7 cellular contexts compared by ENCODE assay signal in genomic region chr1:32143302-32143695, GRCh38. TPM values are rescaled to one million over a fixed set of nuclear protein-coding genes. Genes with fewer than 3 reads are reported as not detected.
DNase-seq lines count a peak whose midpoint lies in the region; ATAC-seq and TF ChIP-seq lines count a peak whose summit lies in the region.
"Not testable (repeated sequence)": the region's sequence is repeated elsewhere in the genome, so short reads cannot be mapped to it uniquely, and the experiment has no call there.

No MANE protein-coding gene starts in this region.

- H3K4me1 Mint-ChIP-seq in Caco-2 (ENCODE audit: low read depth, unreplicated experiment): peaks cover 15% of the 10 kb centered on the region

- H3K36me3 ChIP-seq in Caco-2 (ENCODE audit: control insufficient read depth, insufficient read depth, low read length); adrenal gland (replicated peaks in 1 of 2); ectodermal cell (ENCODE audit: control insufficient read depth, insufficient read depth, low read length); hepatocyte (replicated peaks; ENCODE audit: insufficient read depth, low read depth); osteoblast (ENCODE audit: insufficient read depth, low read length); subcutaneous abdominal adipose tissue (ENCODE audit: control insufficient read depth in 5 of 5, insufficient read depth in 5 of 5, low read length in 5 of 5): not testable (repeated sequence)
- H3K36me3 ChIP-seq in gastroesophageal sphincter: peaks cover 0 to 10% of the 10 kb centered on the region in 2 donors

- not testable (repeated sequence) for BruUV-seq in Caco-2 (replicated peaks; lab: Mats Ljungman, UMichigan)

- H3K9me2 ChIP-seq in hepatocyte (replicated peaks; ENCODE audit: insufficient read depth): not testable (repeated sequence)

- H3K4me3 Mint-ChIP-seq in Caco-2 (ENCODE audit: unreplicated experiment): not testable (repeated sequence)

- H3K27me3 ChIP-seq in Caco-2 (replicated peaks; ENCODE audit: control insufficient read depth, insufficient read depth, low read length); adrenal gland; ectodermal cell (ENCODE audit: control insufficient read depth, insufficient read depth, low read length, poor library complexity, severe bottlenecking); gastroesophageal sphincter; hepatocyte; osteoblast (ENCODE audit: insufficient read depth, low read length); subcutaneous abdominal adipose tissue (ENCODE audit: control insufficient read depth in 5 of 5, insufficient read depth in 4 of 5, low read length in 5 of 5): not testable (repeated sequence)

- intact Hi-C loops in Caco-2 (cut with micrococcal nuclease; ENCODE audit: unreplicated experiment); adrenal gland (cut with DNase I): not testable (repeated sequence)

- not testable (repeated sequence) for H2AFZ ChIP-seq in hepatocyte; osteoblast (ENCODE audit: low read length)

- H3K27ac ChIP-seq in adrenal gland (peak overlapping the region in 3 of 5 donors; percentile 40 to 60 (median 45)), ectodermal cell (ENCODE audit: insufficient read depth, low read depth, low read length, poor library complexity, severe bottlenecking) (peak overlapping the region; percentile 36), gastroesophageal sphincter (peak overlapping the region in 3 of 4 donors; percentile 59 to 73 (median 69)), hepatocyte (peak overlapping the region; percentile 64), osteoblast (ENCODE audit: low read depth, low read length) (peak overlapping the region; percentile 69), subcutaneous abdominal adipose tissue (ENCODE audit: low read depth, low read length) (peak overlapping the region; percentile 41)

- not testable (repeated sequence) for H3K27me3 Mint-ChIP-seq in Caco-2 (ENCODE audit: insufficient read depth, unreplicated experiment)

- not testable (repeated sequence) for H3K9me3 Mint-ChIP-seq in Caco-2 (ENCODE audit: unreplicated experiment)

- H3K36me3 Mint-ChIP-seq in Caco-2 (ENCODE audit: insufficient read depth, unreplicated experiment): not testable (repeated sequence)

- POLR2A ChIA-PET in Caco-2 (lab: Charles Lee): interaction anchor here (0.7 kb wide), 1 partner anchor 35 kb away, joined by 3 read pairs; the partner anchor contains the start of gene KPNA6

- not testable (repeated sequence) for H3K9ac ChIP-seq in subcutaneous abdominal adipose tissue (ENCODE audit: low read length in 5 of 5)

- H3K4me1 ChIP-seq in Caco-2; ectodermal cell (ENCODE audit: control insufficient read depth, insufficient read depth, low read length); hepatocyte (ENCODE audit: insufficient read depth): not testable (repeated sequence)
- H3K4me1 ChIP-seq in adrenal gland (replicated peaks in 1 of 2) (peaks cover 0 to 12% of the 10 kb centered on the region in 2 donors), gastroesophageal sphincter (peaks cover 0 to 43% (median 17%) of the 10 kb centered on the region in 3 donors), osteoblast (ENCODE audit: insufficient read depth, low read length) (peaks cover 19% of the 10 kb centered on the region), subcutaneous abdominal adipose tissue (ENCODE audit: control insufficient read depth in 5 of 5, insufficient read depth in 5 of 5, low read length in 5 of 5) (peaks cover 5 to 13% (median 11%) of the 10 kb centered on the region in 5 donors)

- H3K79me2 ChIP-seq in hepatocyte (peaks cover 94% of the 10 kb centered on the region), osteoblast (ENCODE audit: insufficient read depth, low read length) (peaks cover 95% of the 10 kb centered on the region)

- H3K27ac Mint-ChIP-seq in Caco-2 (ENCODE audit: unreplicated experiment): peak overlapping the region; percentile 76

- H3K9me3 ChIP-seq in Caco-2; adrenal gland (replicated peaks in 1 of 3); ectodermal cell (ENCODE audit: control insufficient read depth, low read length); gastroesophageal sphincter; hepatocyte (ENCODE audit: low read depth); osteoblast (ENCODE audit: low read depth, low read length); subcutaneous abdominal adipose tissue (ENCODE audit: control insufficient read depth in 5 of 5, low read length in 5 of 5): not testable (repeated sequence)

- H3K4me3 ChIP-seq in Caco-2 (ENCODE audit: low read depth, low read length); adrenal gland; ectodermal cell (ENCODE audit: insufficient read depth, low read depth, low read length); gastroesophageal sphincter; hepatocyte; osteoblast (ENCODE audit: insufficient read depth, low read length); subcutaneous abdominal adipose tissue (ENCODE audit: low read depth in 1 of 5, low read length in 5 of 5): not testable (repeated sequence)

- not testable (repeated sequence) for ATAC-seq in gastroesophageal sphincter

- not testable (repeated sequence) for TF ChIP-seq EP300 in gastroesophageal sphincter (IDR thresholded peaks at IDR 0.05)

- not testable (repeated sequence) for TF ChIP-seq POLR2A in adrenal gland (IDR thresholded peaks at IDR 0.05); gastroesophageal sphincter (IDR thresholded peaks at IDR 0.05)

- not testable (repeated sequence) for TF ChIP-seq CTCF in Caco-2 (IDR thresholded peaks at IDR 0.05; ENCODE audit: insufficient read depth in 1 of 2, low read depth in 1 of 2, low read length in 1 of 2, severe bottlenecking in 1 of 2, unreplicated experiment in 1 of 2); adrenal gland (IDR thresholded peaks at IDR 0.05); gastroesophageal sphincter (IDR thresholded peaks at IDR 0.05); hepatocyte (IDR thresholded peaks at IDR 0.05; ENCODE audit: poor library complexity); osteoblast (IDR thresholded peaks at IDR 0.05; ENCODE audit: extremely low read depth, low read depth, low read length)

- H3K4me2 ChIP-seq in hepatocyte; osteoblast (ENCODE audit: insufficient read depth, low read length): not testable (repeated sequence)

- CTCF ChIA-PET in Caco-2 (lab: Charles Lee): interaction anchor here (1.3 kb wide), 1 partner anchor 36 kb away, joined by 6 read pairs; the partner anchor contains the start of gene TXLNA

- H4K20me1 ChIP-seq in hepatocyte (ENCODE audit: insufficient read depth, poor library complexity, severe bottlenecking) (peaks cover 36% of the 10 kb centered on the region), osteoblast (ENCODE audit: insufficient read depth, low read length) (peaks cover 41% of the 10 kb centered on the region)

- DNase-seq in Caco-2; adrenal gland; hepatocyte (ENCODE audit: low spot score); osteoblast (ENCODE audit: insufficient read length, low spot score, missing footprints): not testable (repeated sequence)

- 78 to 91% (median 81%) methylated on average over 4 of the region's 4 CpGs for WGBS in adrenal gland, 4 donors
- WGBS in ectodermal cell, 2 experiments: 85 to 94% methylated on average over 2 to 4 of the region's 4 CpGs
- WGBS in gastroesophageal sphincter (ENCODE audit: low coverage in 1 of 2), 2 donors: 53 to 90% methylated on average over 2 of the region's 4 CpGs
- WGBS in hepatocyte (ENCODE audit: low lambda C conversion rate, missing lambda C conversion rate): 96% methylated on average over 4 of the region's 4 CpGs

RNA-seq across cellular contexts. Expression of gene KPNA6, which starts 35.4 kb away (rescaled TPM):
- total RNA-seq in Caco-2 (2022) (49.8 and 52.8 TPM in 2 replicates), adrenal gland (10 to 100 TPM; 44.0 to 86.6 (median 73.0) TPM), gastroesophageal sphincter (10 to 100 TPM; 52.9 to 70.4 (median 57.6) TPM), hepatocyte (48.3 and 48.5 TPM in 2 replicates), osteoblast (64.8 and 65.5 TPM in 2 replicates)
- polyA plus RNA-seq in adrenal gland (10 to 100 TPM in 1 of 3 donors, 1 to 10 TPM in 2; 9.3 to 31.2 (median 9.5) TPM), hepatocyte (27.7 and 30.3 TPM in 2 replicates)
- 53.4 TPM for polyA plus RNA-seq in ectodermal cell (2013, experiment 1 of 4)
- polyA plus RNA-seq in ectodermal cell (2013, experiment 2 of 4): 63.0 TPM
- polyA plus RNA-seq in ectodermal cell (2013, experiment 3 of 4): 30.4 TPM
- 34.2 TPM for polyA plus RNA-seq in ectodermal cell (2013, experiment 4 of 4)

RNA-seq across cellular contexts. Expression of gene TXLNA, which starts 36.2 kb away (rescaled TPM):
- total RNA-seq in Caco-2 (2022) (33.2 and 35.0 TPM in 2 replicates), adrenal gland (10 to 100 TPM; 57.5 to 97.4 (median 68.3) TPM), gastroesophageal sphincter (10 to 100 TPM; 44.7 to 86.6 (median 67.3) TPM), hepatocyte (50.5 and 52.7 TPM in 2 replicates), osteoblast (136 and 140 TPM in 2 replicates)
- polyA plus RNA-seq in adrenal gland (10 to 100 TPM; 14.9 to 51.0 (median 25.7) TPM), hepatocyte (37.1 and 41.2 TPM in 2 replicates)
- 50.6 TPM for polyA plus RNA-seq in ectodermal cell (2013, experiment 1 of 4)
- 53.2 TPM for polyA plus RNA-seq in ectodermal cell (2013, experiment 2 of 4)
- polyA plus RNA-seq in ectodermal cell (2013, experiment 3 of 4): 35.1 TPM
- polyA plus RNA-seq in ectodermal cell (2013, experiment 4 of 4): 39.0 TPM

RNA-seq across cellular contexts. Expression of gene CCDC28B, which starts 57.1 kb away (rescaled TPM):
- 3.7 and 3.9 TPM in 2 replicates for total RNA-seq in Caco-2 (2022)
- 10 to 100 TPM; 11.4 to 31.4 (median 20.1) TPM for total RNA-seq in adrenal gland
- polyA plus RNA-seq in adrenal gland: 10 to 100 TPM in 2 of 3 donors, 1 to 10 TPM in 1; 3.4 to 47.7 (median 42.6) TPM
- 20.6 TPM for polyA plus RNA-seq in ectodermal cell (2013, experiment 1 of 4)
- 19.3 TPM for polyA plus RNA-seq in ectodermal cell (2013, experiment 2 of 4)
- polyA plus RNA-seq in ectodermal cell (2013, experiment 3 of 4): 19.4 TPM
- 24.3 TPM for polyA plus RNA-seq in ectodermal cell (2013, experiment 4 of 4)
- 1 to 10 TPM; 2.7 to 8.0 (median 5.6) TPM for total RNA-seq in gastroesophageal sphincter
- total RNA-seq in hepatocyte: 12.9 and 15.8 TPM in 2 replicates
- polyA plus RNA-seq in hepatocyte: 28.5 and 29.5 TPM in 2 replicates
- 8.0 and 11.8 TPM in 2 replicates for total RNA-seq in osteoblast
